Comparison of ENCODE assay signal across 6 cellular contexts in the genomic region with DNA sequence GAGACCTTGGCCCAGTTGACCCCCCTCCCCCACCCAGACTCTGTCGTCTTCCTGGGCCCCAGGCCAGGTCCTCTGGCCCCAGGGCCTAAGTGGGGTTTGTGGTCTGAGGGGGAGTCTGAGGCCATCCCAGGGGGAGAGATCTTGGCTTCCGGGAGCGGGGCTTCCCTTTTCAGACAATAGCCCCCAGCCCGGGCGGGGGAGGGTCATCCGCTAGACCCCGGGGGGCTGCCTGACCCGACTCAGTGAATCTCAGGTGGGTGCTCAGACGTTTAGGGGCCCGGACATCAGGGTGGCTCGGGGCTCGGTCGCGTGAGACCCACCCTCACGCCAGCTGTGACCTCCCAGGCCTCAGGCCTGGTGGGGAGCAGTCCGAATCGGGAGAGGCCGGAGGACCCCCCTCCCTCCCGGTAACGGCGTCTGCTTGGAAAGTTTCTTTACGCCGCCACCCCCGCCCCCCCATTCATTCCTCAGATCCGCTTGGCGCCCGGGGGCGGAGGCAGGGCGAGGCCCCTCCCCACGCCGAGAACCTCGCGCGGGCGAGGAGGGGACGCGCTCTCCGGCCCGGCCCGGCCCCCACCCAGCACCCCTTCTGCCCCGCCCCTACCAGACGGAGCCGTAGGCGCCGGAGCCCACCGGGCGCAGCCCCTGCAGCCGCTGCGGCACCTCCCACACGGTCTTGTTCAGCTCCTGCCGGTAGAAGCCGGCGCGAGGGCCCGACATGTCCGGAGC. TPM values are rescaled to one million over a fixed set of nuclear protein-coding genes. Genes with fewer than 3 reads are reported as not detected.
DNase-seq lines count a peak whose midpoint lies in the region; ATAC-seq and TF ChIP-seq lines count a peak whose summit lies in the region.

No MANE protein-coding gene starts in this region.

- H3K4me1 ChIP-seq in HUES6 (ENCODE audit: control insufficient read depth, insufficient read depth, low read length): peaks cover 16% of the 10 kb centered on the region
- peaks cover 45% of the 10 kb centered on the region for H3K4me1 ChIP-seq in lower lobe of right lung

- H3K9ac ChIP-seq in HUES6 (ENCODE audit: low read length): no peak overlapping the region

- H3K9me3 ChIP-seq in HUES6 (ENCODE audit: control insufficient read depth, insufficient read depth, low read depth, low read length) (no peaks in the 10 kb centered on the region), lower lobe of right lung (no peaks in the 10 kb centered on the region)

- H3K36me3 Mint-ChIP-seq in activated naive CD4-positive, alpha-beta T cell treated with anti-CD3 and anti-CD28 coated beads for 36 hours (ENCODE audit: low read depth): no peaks in the 10 kb centered on the region

- H3K9me3 Mint-ChIP-seq in activated naive CD4-positive, alpha-beta T cell treated with anti-CD3 and anti-CD28 coated beads for 36 hours: no peaks in the 10 kb centered on the region

- no peak overlapping the region for H3K27ac ChIP-seq in HUES6 (ENCODE audit: low read depth, low read length)
- H3K27ac ChIP-seq in lower lobe of right lung: peak overlapping the region; percentile 64

- no peak for TF ChIP-seq CTCF in lower lobe of right lung (IDR thresholded peaks at IDR 0.05)

- H3K4me3 Mint-ChIP-seq in activated naive CD4-positive, alpha-beta T cell treated with anti-CD3 and anti-CD28 coated beads for 36 hours: peak overlapping the region; percentile 63

- DNase-seq in AG08396 (ENCODE audit: low spot score) (peak; percentile 83), lower lobe of right lung (no peak)
- DNase-seq in activated naive CD4-positive, alpha-beta T cell treated with anti-CD3 and anti-CD28 coated beads for 36 hours: peak; percentile 74

- H3K4me3 ChIP-seq in HUES6 (ENCODE audit: low read depth, low read length) (peak overlapping the region; percentile 41), lower lobe of right lung (peak overlapping the region; percentile 62)

- CTCF ChIA-PET in activated naive CD4-positive, alpha-beta T cell treated with anti-CD3 and anti-CD28 coated beads for 36 hours (lab: Charles Lee): no interaction called here

- H3K27ac Mint-ChIP-seq in activated naive CD4-positive, alpha-beta T cell treated with anti-CD3 and anti-CD28 coated beads for 36 hours: no peak overlapping the region

- H3K36me3 ChIP-seq in HUES6 (ENCODE audit: control insufficient read depth, insufficient read depth, low read length) (no peaks in the 10 kb centered on the region), lower lobe of right lung (peaks cover 6% of the 10 kb centered on the region)

- H3K27me3 Mint-ChIP-seq in activated naive CD4-positive, alpha-beta T cell treated with anti-CD3 and anti-CD28 coated beads for 36 hours (ENCODE audit: low read depth): no peaks in the 10 kb centered on the region

- H3K27me3 ChIP-seq in HUES6 (ENCODE audit: control insufficient read depth, insufficient read depth, low read length): peaks cover 73% of the 10 kb centered on the region
- H3K27me3 ChIP-seq in lower lobe of right lung (ENCODE audit: low read depth): peaks cover 5% of the 10 kb centered on the region

- H3K4me1 Mint-ChIP-seq in activated naive CD4-positive, alpha-beta T cell treated with anti-CD3 and anti-CD28 coated beads for 36 hours (ENCODE audit: low read depth): peaks cover 13% of the 10 kb centered on the region

- ATAC-seq in lower lobe of right lung (peak; percentile 5 to 9), GM18858 (IDR thresholded peaks at IDR 0.05; ENCODE audit: unreplicated experiment) (no peak), HG03280 (IDR thresholded peaks at IDR 0.05; ENCODE audit: unreplicated experiment) (no peak)

- intact Hi-C loops in activated naive CD4-positive, alpha-beta T cell treated with anti-CD3 and anti-CD28 coated beads for 36 hours (cut with micrococcal nuclease): loop anchor here (1.0 to 5.0 kb wide), 5 partner anchors 17 to 351 kb away; no protein-coding TSS in a partner anchor
- intact Hi-C loops in lower lobe of right lung (cut with DNase I): loop anchor here (10.0 kb wide), 1 partner anchor 55 kb away; a partner anchor contains a TSS

RNA-seq across cellular contexts. Expression of a gene that starts 0.4 kb away (rescaled TPM):
- 10 to 100 TPM; 17.5 to 17.9 TPM for total RNA-seq in activated naive CD4-positive, alpha-beta T cell treated with anti-CD3 and anti-CD28 coated beads for 36 hours
- 13.1 TPM for total RNA-seq in lower lobe of right lung

RNA-seq across cellular contexts. Expression of a gene that starts 8.3 kb away (rescaled TPM):
- total RNA-seq in activated naive CD4-positive, alpha-beta T cell treated with anti-CD3 and anti-CD28 coated beads for 36 hours: 10 to 100 TPM; 12.3 to 12.4 TPM
- 11.9 TPM for total RNA-seq in lower lobe of right lung

RNA-seq across cellular contexts. Expression of a gene that starts 18.7 kb away (rescaled TPM):
- 10 to 100 TPM; 35.4 to 38.0 TPM for total RNA-seq in activated naive CD4-positive, alpha-beta T cell treated with anti-CD3 and anti-CD28 coated beads for 36 hours
- total RNA-seq in lower lobe of right lung: 47.9 TPM

RNA-seq across cellular contexts. Expression of a gene that starts 24.9 kb away (rescaled TPM):
- 10 to 100 TPM; 44.5 to 47.8 TPM for total RNA-seq in activated naive CD4-positive, alpha-beta T cell treated with anti-CD3 and anti-CD28 coated beads for 36 hours
- 48.5 TPM for total RNA-seq in lower lobe of right lung

RNA-seq across cellular contexts. Expression of a gene that starts 37.7 kb away (rescaled TPM):
- 10 to 100 TPM in 1 of 2 experiments, 1 to 10 TPM in 1; 9.8 to 10.4 TPM for total RNA-seq in activated naive CD4-positive, alpha-beta T cell treated with anti-CD3 and anti-CD28 coated beads for 36 hours
- 256 TPM for total RNA-seq in lower lobe of right lung

Comparison
In these comparisons a context has a peak if more than half of its experiments do, and no peak if none do; other contexts are left out.
1. ATAC-seq: peak in lower lobe of right lung (2 of 2); none in GM18858 (single experiment) and HG03280 (single experiment).